Comparison of ENCODE assay signal across 8 cellular contexts in genomic region chr1:183804382-183804781, GRCh38. TPM values are rescaled to one million over a fixed set of nuclear protein-coding genes. Genes with fewer than 3 reads are reported as not detected.
A peak's percentile ranks its signal among the peaks of the same experiment; 100 is the strongest.
DNase-seq lines count a peak whose midpoint lies in the region; ATAC-seq, FAIRE-seq and TF ChIP-seq lines count a peak whose summit lies in the region.

No MANE protein-coding gene starts in this region.

- peak overlapping the region in 1 of 2 donors; percentile 78 for H3K9ac ChIP-seq in mucosa of rectum (ENCODE audit: low read depth in 1 of 2, low read length in 2 of 2)

- peaks cover 2 to 10% of the 10 kb centered on the region in 2 donors for H3K9me3 Mint-ChIP-seq in natural killer cell
- peaks cover 6% of the 10 kb centered on the region for H3K9me3 Mint-ChIP-seq in natural killer cell treated with Interleukin-12 subunit alpha and Interleukin-12 subunit beta and Interleukin-15 and Interleukin-18, amount 100 ng/mL, for 72 hours

- H3K27me3 Mint-ChIP-seq in natural killer cell (ENCODE audit: low read depth in 2 of 2), result peaks cover 31 to 47% of the 10 kb centered on the region in 2 donors
- H3K27me3 Mint-ChIP-seq in natural killer cell treated with Interleukin-12 subunit alpha and Interleukin-12 subunit beta and Interleukin-15 and Interleukin-18, amount 100 ng/mL, for 72 hours, result peaks cover 24 to 43% of the 10 kb centered on the region in 2 donors

- no peaks in the 10 kb centered on the region for H3K36me3 Mint-ChIP-seq in natural killer cell
- peaks cover 28% of the 10 kb centered on the region for H3K36me3 Mint-ChIP-seq in natural killer cell treated with Interleukin-12 subunit alpha and Interleukin-12 subunit beta and Interleukin-15 and Interleukin-18, amount 100 ng/mL, for 72 hours

- H3K27ac Mint-ChIP-seq in natural killer cell, result no peak overlapping the region
- no peak overlapping the region for H3K27ac Mint-ChIP-seq in natural killer cell treated with Interleukin-12 subunit alpha and Interleukin-12 subunit beta and Interleukin-15 and Interleukin-18, amount 100 ng/mL, for 72 hours

- H3K36me3 ChIP-seq in mucosa of rectum (ENCODE audit: control insufficient read depth in 2 of 2, insufficient read depth in 2 of 2, low read length in 2 of 2) (no peaks in the 10 kb centered on the region), small intestine (ENCODE audit: control insufficient read depth in 2 of 2, insufficient read depth in 2 of 2, low read length in 2 of 2) (no peaks in the 10 kb centered on the region)

- CTCF ChIA-PET in HEK293T (lab: Yijun Ruan, JAX), result interaction anchor here (0.7 kb wide), 1 partner anchor 14 kb away, joined by 7 read pairs; no protein-coding TSS in a partner anchor

- no peak for FAIRE-seq in small intestine (lab: Jason Lieb, UNC)

- peaks cover 10 to 11% of the 10 kb centered on the region in 2 donors for H3K4me1 Mint-ChIP-seq in natural killer cell
- H3K4me1 Mint-ChIP-seq in natural killer cell treated with Interleukin-12 subunit alpha and Interleukin-12 subunit beta and Interleukin-15 and Interleukin-18, amount 100 ng/mL, for 72 hours (ENCODE audit: low read depth in 2 of 2), result peaks cover 5 to 6% of the 10 kb centered on the region in 2 donors

- H3K4me1 ChIP-seq in mucosa of rectum (ENCODE audit: control insufficient read depth in 2 of 2, insufficient read depth in 2 of 2, low read length in 2 of 2), result peaks cover 0 to 9% of the 10 kb centered on the region in 2 donors
- H3K4me1 ChIP-seq in small intestine (ENCODE audit: control insufficient read depth in 2 of 2, insufficient read depth in 1 of 2, low read depth in 1 of 2, low read length in 1 of 2), result no peaks in the 10 kb centered on the region

- ATAC-seq in natural killer cell, result no peak
- no peak for ATAC-seq in natural killer cell treated with Interleukin-12 subunit alpha and Interleukin-12 subunit beta and Interleukin-15 and Interleukin-18, amount 100 ng/mL, for 72 hours

- H3K27ac ChIP-seq in dorsolateral prefrontal cortex (peak overlapping the region in 58 of 59 donors; percentile 36 to 96 (median 90)), mucosa of rectum (ENCODE audit: low read depth in 2 of 2, low read length in 2 of 2) (peak overlapping the region; percentile 75 to 77), small intestine (ENCODE audit: low read depth in 1 of 2, low read length in 1 of 2) (peak overlapping the region in 1 of 2 donors; percentile 96)

- peak overlapping the region; percentile 90 for H3K4me3 Mint-ChIP-seq in natural killer cell
- H3K4me3 Mint-ChIP-seq in natural killer cell treated with Interleukin-12 subunit alpha and Interleukin-12 subunit beta and Interleukin-15 and Interleukin-18, amount 100 ng/mL, for 72 hours, result no peak overlapping the region

- WGBS in small intestine, 3 donors, result 29 to 54% (median 53%) methylated on average over 5 of the region's 5 CpGs

- no peak for DNase-seq in natural killer cell
- DNase-seq in natural killer cell treated with Interleukin-12 subunit alpha and Interleukin-12 subunit beta and Interleukin-15 and Interleukin-18, amount 100 ng/mL, for 72 hours (ENCODE audit: low spot score), result no peak
- peak in 1 of 10 donors; percentile 4 for DNase-seq in dorsolateral prefrontal cortex
- DNase-seq in NCI-H2029 treated with DMSO at 0.1 percent for 48 hours (lab: John Stamatoyannopoulos, UW), result no peak
- DNase-seq in 8988T, result no peak
- DNase-seq in small intestine, result no peak
- no peak for DNase-seq in HEK293T (ENCODE audit: extremely low spot score)

- no peaks in the 10 kb centered on the region for H3K27me3 ChIP-seq in dorsolateral prefrontal cortex
- peaks cover 0 to 18% of the 10 kb centered on the region in 2 donors for H3K27me3 ChIP-seq in mucosa of rectum (ENCODE audit: control insufficient read depth in 2 of 2, insufficient read depth in 2 of 2, low read length in 2 of 2)
- H3K27me3 ChIP-seq in small intestine (ENCODE audit: control insufficient read depth in 2 of 2, insufficient read depth in 2 of 2, low read length in 2 of 2), result no peaks in the 10 kb centered on the region

- H3K9me3 ChIP-seq in mucosa of rectum (ENCODE audit: control insufficient read depth in 2 of 2, low read length in 2 of 2) (no peaks in the 10 kb centered on the region), small intestine (ENCODE audit: control insufficient read depth, low read depth) (no peaks in the 10 kb centered on the region)

- H3K4me3 ChIP-seq in dorsolateral prefrontal cortex (peak overlapping the region; percentile 52 to 89 (median 76)), mucosa of rectum (ENCODE audit: low read length in 2 of 2) (peak overlapping the region; percentile 76 to 84), small intestine (ENCODE audit: low read depth in 1 of 2, low read length in 2 of 2) (no peak overlapping the region)

- POLR2A ChIA-PET in HEK293T (lab: Yijun Ruan, JAX), result no interaction called here

- TF ChIP-seq CTCF in natural killer cell (IDR thresholded peaks at IDR 0.05) (no peak), dorsolateral prefrontal cortex (IDR thresholded peaks at IDR 0.05 in 54 of 56, conservative IDR thresholded peaks at IDR 0.05 in 2 of 56; ENCODE audit: low read depth in 1 of 56, partially characterized antibody in 56 of 56) (no peak)

- intact Hi-C loops in natural killer cell (cut with micrococcal nuclease) (no loop called here), dorsolateral prefrontal cortex (cut with DNase I) (loop anchor here (2.0 to 10.0 kb wide), 3 partner anchors 70 to 150 kb away; partner anchors contain the start of gene APOBEC4 (in 1 of the 2))

TF ChIP-seq in HEK293T, 16 proteins besides CTCF, POLR2A, EP300 and RAD21:
- no peak for TF ChIP-seq HDGF (IDR thresholded peaks at IDR 0.05; ENCODE audit: borderline replicate concordance)

RNA-seq across cellular contexts. Expression of gene RGL1, which starts 0.5 kb away (rescaled TPM):
- total RNA-seq in natural killer cell, result under 1 TPM; 0.16 to 0.52 (median 0.40) TPM
- total RNA-seq in natural killer cell treated with Interleukin-12 subunit alpha and Interleukin-12 subunit beta and Interleukin-15 and Interleukin-18, amount 100 ng/mL, for 72 hours, result 1 to 10 TPM; 3.7 to 5.0 TPM
- 100 to 1,000 TPM in 1 of 120 experiments, 10 to 100 TPM in 119; 50.4 to 101 (median 62.6) TPM for total RNA-seq in dorsolateral prefrontal cortex
- 1 to 10 TPM; 4.2 to 8.4 (median 7.6) TPM for polyA plus RNA-seq in small intestine

Comparison
In these comparisons a context has a peak if more than half of its experiments do, and no peak if none do; other contexts are left out.
1. H3K4me3 ChIP-seq: peak in dorsolateral prefrontal cortex (59 of 59) and mucosa of rectum (2 of 2); none in small intestine (0 of 2).
2. RNA of gene RGL1, which starts 0.5 kb away (total RNA-seq): 50.4 to 101 TPM in dorsolateral prefrontal cortex; 3.7 to 5.0 TPM in natural killer cell treated with Interleukin-12 subunit alpha and Interleukin-12 subunit beta and Interleukin-15 and Interleukin-18, amount 100 ng/mL, for 72 hours and 0.16 to 0.52 TPM in natural killer cell; every median in the first group is over 4 times any median in the second.